In the genomic region with DNA sequence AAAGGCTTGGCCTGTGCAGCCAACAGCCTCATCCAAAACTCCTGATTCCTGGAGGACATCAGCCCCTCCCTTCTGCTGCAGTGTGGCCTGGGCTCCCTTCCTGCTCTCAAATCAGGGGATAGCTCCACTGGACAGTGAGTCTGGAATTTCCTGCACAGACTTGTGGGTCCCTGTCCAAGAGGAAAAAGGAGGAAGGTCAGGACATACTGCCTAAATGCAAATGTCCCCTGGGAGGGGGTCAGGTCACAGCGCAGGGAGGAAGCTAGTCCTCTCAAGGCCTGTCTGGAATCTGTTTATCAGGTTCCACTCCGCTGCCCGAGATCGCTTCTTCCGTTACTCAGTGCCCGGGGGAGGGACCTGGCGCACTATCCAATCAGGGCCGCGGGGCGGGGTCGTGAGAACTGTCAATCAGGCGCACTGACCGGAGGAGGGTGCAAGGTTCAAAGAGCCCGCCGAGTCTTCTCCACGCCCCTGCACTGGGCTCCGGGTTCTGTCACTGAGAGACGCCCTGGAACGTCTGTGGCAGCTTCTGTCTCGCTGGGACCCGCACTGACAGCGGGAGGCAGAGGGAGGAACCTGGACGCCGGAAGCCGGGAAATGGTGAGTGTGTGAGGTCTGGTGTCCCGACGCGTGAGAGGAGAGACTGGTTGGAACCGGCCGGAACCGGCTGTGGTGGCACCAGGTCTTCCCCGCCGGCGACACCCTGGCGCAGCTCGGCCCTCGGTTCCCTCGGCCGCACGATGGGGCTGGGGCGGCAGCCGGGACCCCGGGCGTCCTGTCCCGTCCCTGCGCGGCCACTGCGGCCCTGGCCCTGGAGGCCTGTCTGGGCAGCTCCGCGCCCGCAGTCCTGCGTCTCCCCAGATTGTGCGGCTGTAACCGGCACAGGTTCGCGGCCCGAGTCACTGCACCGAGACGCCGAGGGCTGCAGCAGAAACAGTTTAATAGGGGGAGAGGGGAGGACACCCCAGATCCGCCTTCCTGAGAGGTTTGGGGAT, we compare ENCODE assay signal across 8 cellular contexts. TPM values are rescaled to one million over a fixed set of nuclear protein-coding genes. Genes with fewer than 3 reads are reported as not detected.
DNase-seq lines count a peak whose midpoint lies in the region; FAIRE-seq and TF ChIP-seq lines count a peak whose summit lies in the region.

A gene (plus strand): TSS at position 404 of the 995 bp plus-strand sequence. CDS start 194 bp downstream, at position 598.

- H3K27me3 Mint-ChIP-seq in mesothelial cell of epicardium (ENCODE audit: low read depth), result peaks cover 19% of the 10 kb centered on the region

- peaks cover 19% of the 10 kb centered on the region for H3K27me3 ChIP-seq in NT2/D1 (ENCODE audit: insufficient read depth, insufficient read length)

- peaks cover 21% of the 10 kb centered on the region for H3K36me3 Mint-ChIP-seq in mesothelial cell of epicardium

- H3K4me3 Mint-ChIP-seq in mesothelial cell of epicardium, result peak within 1 kb of the TSS; percentile 98

- H3K9ac ChIP-seq in NT2/D1 (ENCODE audit: insufficient read length, low read depth), result peak within 1 kb of the TSS; percentile 75

- H3K4me1 Mint-ChIP-seq in mesothelial cell of epicardium, result peaks cover 12% of the 10 kb centered on the region

- H3K27ac Mint-ChIP-seq in mesothelial cell of epicardium, result peak within 1 kb of the TSS; percentile 95

- H3K4me3 ChIP-seq in NT2/D1 (ENCODE audit: insufficient read length, low read depth), result peak within 1 kb of the TSS; percentile 84

- peak; percentile 51 for FAIRE-seq in endometrium (lab: Jason Lieb, UNC)

- H3K4me1 ChIP-seq in NT2/D1 (ENCODE audit: insufficient read depth, insufficient read length), result peaks cover 4% of the 10 kb centered on the region

- H3K36me3 ChIP-seq in NT2/D1 (ENCODE audit: insufficient read depth, insufficient read length, low read length), result no peaks in the 10 kb centered on the region

- TF ChIP-seq CTCF in GM20000 (IDR thresholded peaks at IDR 0.05; ENCODE audit: extremely low read depth, missing control alignments) (no peak), mesothelial cell of epicardium (IDR thresholded peaks at IDR 0.05; ENCODE audit: unreplicated experiment) (no peak)

- peaks cover 41% of the 10 kb centered on the region for H3K9me3 Mint-ChIP-seq in mesothelial cell of epicardium

- DNase-seq in CMK (ENCODE audit: low read depth) (peak; percentile 95), GM20000 (ENCODE audit: low spot score) (peak; percentile 94), HT-29 (ENCODE audit: low spot score) (peak; percentile 92), NT2/D1 (ENCODE audit: low read depth, low spot score) (peak; percentile 94), mesothelial cell of epicardium (ENCODE audit: low spot score in 2 of 2, unreplicated experiment in 2 of 2) (peak; percentile 77 to 91)
- DNase-seq in activated CD8-positive, alpha-beta memory T cell treated with anti-CD3 and anti-CD28 coated beads, Interleukin-2, amount 50 U/mL, for 4 hours, result peak; percentile 92
- DNase-seq in stimulated activated CD8-positive, alpha-beta memory T cell treated with anti-CD3 and anti-CD28 coated beads, Interleukin-15, amount 100 ng/mL, for 24 hours (ENCODE audit: low read depth), result peak; percentile 89

- H3K9me3 ChIP-seq in NT2/D1 (ENCODE audit: insufficient read depth, low read length), result peaks cover 17% of the 10 kb centered on the region; the same call in 1 of the 2 replicates

RNA-seq across cellular contexts. Expression of the gene that starts here (rescaled TPM):
- total RNA-seq in HT-29 (2014; rRNA removed; shearing (Covaris generic)), result 1.1 and 3.7 TPM in 2 replicates
- 8.0 to 9.6 TPM (median 8.7 TPM) in 3 replicates for total RNA-seq in mesothelial cell of epicardium

Comparison
In these comparisons a context has a peak if more than half of its experiments do, and no peak if none do; other contexts are left out.
1. Peak in every context shown above with its lines: DNase-seq and H3K4me3 ChIP-seq.